10 cellular contexts compared by ENCODE assay signal in genomic region chr6:30206799-30207618, GRCh38. TPM values are rescaled to one million over a fixed set of nuclear protein-coding genes. Genes with fewer than 3 reads are reported as not detected.
DNase-seq lines count a peak whose midpoint lies in the region; ATAC-seq and TF ChIP-seq lines count a peak whose summit lies in the region.
"Had no signal": no experiment of that assay in that cellular context is flagged by ENCODE, and none has a peak within 500 bp of the region (broad histone marks: within the 10 kb centered on the region; RNA-seq: fewer than 3 reads in every experiment).

No MANE protein-coding gene starts in this region.

- peak overlapping the region in 1 of 3 donors; percentile 47 for H3K27ac Mint-ChIP-seq in IgD-negative memory B cell
- H3K27ac Mint-ChIP-seq: T-helper 1 cell treated with Interleukin-12 subunit alpha and Interleukin-12 subunit beta and Interleukin-4 antibody, amounts not matched to agents 30 μg/mL and 1 μg/mL, for 36 hours had no signal

- peaks cover 49 to 70% (median 65%) of the 10 kb centered on the region in 3 donors for H3K4me1 Mint-ChIP-seq in IgD-negative memory B cell

- no peak for TF ChIP-seq EP300 in stomach (IDR thresholded peaks at IDR 0.05)

- no peaks in the 10 kb centered on the region for H3K27me3 ChIP-seq in stomach

- DNase-seq in choroid plexus epithelial cell (ENCODE audit: low read depth) (peak; percentile 76), left colon (peak in 1 of 2 donors; percentile 37), stomach (peak; percentile 34), RKO (ENCODE audit: low spot score) (no peak)
- DNase-seq: effector memory CD4-positive, alpha-beta T cell had no signal

- peaks cover 0 to 7% (median 2%) of the 10 kb centered on the region in 4 donors for H3K36me3 ChIP-seq in stomach

- peak overlapping the region; percentile 44 to 78 (median 65) for H3K27ac ChIP-seq in stomach

- WGBS in stomach, 5 donors = 24 to 39% (median 32%) methylated on average over 11 of the region's 11 CpGs

- no peak overlapping the region for H3K4me3 ChIP-seq in choroid plexus epithelial cell (ENCODE audit: low read depth, low read length)
- H3K4me3 ChIP-seq in stomach = peak overlapping the region in 1 of 4 donors; percentile 28

- ATAC-seq in left colon (peak; percentile 73), HG03342 (IDR thresholded peaks at IDR 0.05; ENCODE audit: unreplicated experiment) (no peak), GM21723 (IDR thresholded peaks at IDR 0.05; ENCODE audit: unreplicated experiment) (no peak), GM18502 (IDR thresholded peaks at IDR 0.05; ENCODE audit: poor library complexity, unreplicated experiment) (no peak)

- intact Hi-C loops in left colon (cut with DNase I, micrococcal nuclease) = no loop called here
- intact Hi-C loops in stomach (cut with DNase I; ENCODE audit: low total_unique reads) = no loop called here

- TF ChIP-seq POLR2A in stomach (IDR thresholded peaks at IDR 0.05) = no peak

- TF ChIP-seq CTCF in choroid plexus epithelial cell (conservative IDR thresholded peaks at IDR 0.05; ENCODE audit: low read depth, low read length) = no peak
- TF ChIP-seq CTCF in stomach (IDR thresholded peaks at IDR 0.05) = no peak

- H3K4me3 Mint-ChIP-seq in IgD-negative memory B cell = peak overlapping the region in 3 of 4 donors; percentile 55 to 81 (median 76)
- H3K4me3 Mint-ChIP-seq: T-helper 1 cell treated with Interleukin-12 subunit alpha and Interleukin-12 subunit beta and Interleukin-4 antibody, amounts not matched to agents 30 μg/mL and 1 μg/mL, for 36 hours had no signal

- peaks cover 62 to 85% (median 73%) of the 10 kb centered on the region in 4 donors for H3K4me1 ChIP-seq in stomach

- H3K9me3 ChIP-seq in stomach = no peaks in the 10 kb centered on the region

- no peaks in the 10 kb centered on the region for H3K27me3 Mint-ChIP-seq in IgD-negative memory B cell

- H3K36me3 Mint-ChIP-seq in IgD-negative memory B cell = peaks cover 3% of the 10 kb centered on the region

- H3K9me3 Mint-ChIP-seq in IgD-negative memory B cell = no peaks in the 10 kb centered on the region
- H3K9me3 Mint-ChIP-seq: T-helper 1 cell treated with Interleukin-12 subunit alpha and Interleukin-12 subunit beta and Interleukin-4 antibody, amounts not matched to agents 30 μg/mL and 1 μg/mL, for 36 hours had no signal

RNA-seq across cellular contexts. Expression of gene TRIM26, which starts 6.2 kb away (rescaled TPM):
- polyA plus RNA-seq in IgD-negative memory B cell (70.6 TPM), stomach (10 to 100 TPM; 25.1 to 30.5 (median 30.2) TPM)
- total RNA-seq in left colon (10 to 100 TPM; 47.1 to 48.7 TPM), stomach (10 to 100 TPM; 28.3 to 53.9 (median 38.8) TPM)

RNA-seq across cellular contexts. Expression of gene TRIM15, which starts 43.7 kb away (rescaled TPM):
- polyA plus RNA-seq in IgD-negative memory B cell (not detected), stomach (under 1 TPM in 1 of 3 donors, not detected in 2; 0.13 TPM)
- total RNA-seq in left colon (10 to 100 TPM; 58.8 to 62.5 TPM), stomach (10 to 100 TPM in 1 of 5 donors, not detected in 4; 24.6 TPM)

RNA-seq across cellular contexts. Expression of gene TRIM10, which starts 46.0 kb away (rescaled TPM):
- polyA plus RNA-seq in IgD-negative memory B cell = not detected
- 1 to 10 TPM; 5.6 to 6.3 TPM for total RNA-seq in left colon
- 1 to 10 TPM in 1 of 5 donors, under 1 TPM in 2, not detected in 2; 0.37 to 2.3 (median 0.58) TPM for total RNA-seq in stomach
- polyA plus RNA-seq in stomach = not detected
